In the genomic region with DNA sequence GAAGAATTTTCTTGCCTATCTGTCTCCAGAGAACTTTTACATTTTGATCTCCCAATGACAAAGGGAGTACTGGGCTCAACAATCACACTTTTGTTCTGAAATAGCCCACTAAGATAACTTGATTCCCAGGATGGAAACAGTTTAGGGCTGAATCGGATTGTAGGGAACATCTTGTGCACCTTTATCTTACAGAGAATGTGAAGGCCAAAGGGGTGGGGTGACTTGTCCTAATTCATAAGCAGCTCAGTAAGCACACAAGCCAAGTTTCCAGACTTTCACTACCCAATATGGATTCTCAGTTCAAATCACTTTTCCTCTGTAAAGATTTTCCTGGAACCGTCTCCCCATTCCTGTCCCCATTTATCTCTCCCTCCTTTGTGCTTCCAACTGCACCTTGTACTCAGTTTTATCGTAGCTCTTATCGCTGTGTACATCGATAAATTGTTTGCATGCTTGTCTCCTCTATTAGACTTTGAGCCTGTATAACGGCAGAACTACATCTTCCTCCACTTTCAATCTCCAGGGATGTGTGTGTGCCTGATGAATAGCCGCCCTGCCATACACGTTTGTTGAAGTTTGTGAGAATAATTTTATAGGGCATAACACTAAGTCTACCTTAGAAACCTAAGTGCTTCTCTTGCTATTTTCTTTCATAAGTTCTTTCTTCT, we compare ENCODE assay signal across 10 cellular contexts.
"Had no signal": no experiment of that assay in that cellular context is flagged by ENCODE, and none has a peak within 500 bp of the region (broad histone marks: within the 10 kb centered on the region; RNA-seq: fewer than 3 reads in every experiment).

No MANE protein-coding gene starts in this region.

- H3K9ac ChIP-seq: parathyroid adenoma had no signal

- H3K4me3 ChIP-seq: smooth muscle cell, tibial artery had no signal

- H3K36me3 ChIP-seq: brain microvascular endothelial cell, tibial artery had no signal

- H3K27ac Mint-ChIP-seq: activated naive CD4-positive, alpha-beta T cell treated with anti-CD3 and anti-CD28 coated beads, Interleukin-2, amount 50 U/mL, for 24 hours; activated T-helper 2 cell treated with anti-CD3 and anti-CD28 coated beads, Interferon-gamma antibody, Interleukin-2, Interleukin-4, amounts not matched to agents 10 μg/mL and 5 μg/mL and 100 μg/mL, durations not matched to agents 14 hours and 24 hours and 36 hours; dendritic cell treated with granulocyte-macrophage colony-stimulating factor and Interleukin-4, amounts not matched to agents 40 ng/mL and 50 ng/mL, for 4 days had no signal

- H3K27me3 ChIP-seq: brain microvascular endothelial cell, tibial artery had no signal

- H3K36me3 Mint-ChIP-seq: activated naive CD4-positive, alpha-beta T cell treated with anti-CD3 and anti-CD28 coated beads, Interleukin-2, amount 50 U/mL, for 24 hours had no signal

- H3K4me3 Mint-ChIP-seq: activated naive CD4-positive, alpha-beta T cell treated with anti-CD3 and anti-CD28 coated beads, Interleukin-2, amount 50 U/mL, for 24 hours; dendritic cell treated with granulocyte-macrophage colony-stimulating factor and Interleukin-4, amounts not matched to agents 40 ng/mL and 50 ng/mL, for 4 days had no signal

- H3K4me1 ChIP-seq: parathyroid adenoma, tibial artery had no signal

- DNase-seq: amygdala, brain microvascular endothelial cell, cerebellar nuclear complex, T-helper 2 cell, tibial artery had no signal

- H3K27ac ChIP-seq: brain microvascular endothelial cell, parathyroid adenoma, tibial artery had no signal

- H3K9me3 ChIP-seq: tibial artery had no signal

- H3K27me3 Mint-ChIP-seq: activated naive CD4-positive, alpha-beta T cell treated with anti-CD3 and anti-CD28 coated beads, Interleukin-2, amount 50 U/mL, for 24 hours; dendritic cell treated with granulocyte-macrophage colony-stimulating factor and Interleukin-4, amounts not matched to agents 40 ng/mL and 50 ng/mL, for 4 days had no signal

- H3K9me3 Mint-ChIP-seq: activated naive CD4-positive, alpha-beta T cell treated with anti-CD3 and anti-CD28 coated beads, Interleukin-2, amount 50 U/mL, for 24 hours; activated T-helper 2 cell treated with anti-CD3 and anti-CD28 coated beads, Interferon-gamma antibody, Interleukin-2, Interleukin-4, amounts not matched to agents 10 μg/mL and 5 μg/mL and 100 μg/mL, durations not matched to agents 14 hours and 24 hours and 36 hours; dendritic cell treated with granulocyte-macrophage colony-stimulating factor and Interleukin-4, amounts not matched to agents 40 ng/mL and 50 ng/mL, for 4 days had no signal
